Comparison of ENCODE assay signal across 21 cellular contexts in the genomic region with DNA sequence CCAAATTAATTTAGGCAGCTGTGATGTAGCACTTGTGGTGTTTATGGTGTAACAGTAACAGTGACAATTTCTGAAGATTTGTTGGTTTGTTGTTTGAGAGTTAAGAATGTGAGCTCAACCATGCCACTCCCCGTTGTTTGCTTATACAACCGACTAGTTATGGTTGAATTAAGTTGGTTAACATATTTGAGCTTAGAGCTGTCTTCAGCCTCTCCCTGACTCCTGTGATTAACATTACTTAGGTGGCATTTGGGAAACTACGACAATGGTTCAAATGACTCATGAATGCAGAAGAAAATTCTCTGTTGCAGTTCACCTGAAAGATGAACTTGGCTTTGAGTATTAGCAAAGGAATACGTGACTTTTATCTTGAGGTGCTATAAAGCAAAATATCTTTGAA. TPM values are rescaled to one million over a fixed set of nuclear protein-coding genes. Genes with fewer than 3 reads are reported as not detected.
DNase-seq lines count a peak whose midpoint lies in the region; ATAC-seq and TF ChIP-seq lines count a peak whose summit lies in the region.
"Had no signal": no experiment of that assay in that cellular context is flagged by ENCODE, and none has a peak within 500 bp of the region (broad histone marks: within the 10 kb centered on the region; RNA-seq: fewer than 3 reads in every experiment).

No MANE protein-coding gene starts in this region.

- H3K4me1 Mint-ChIP-seq in Caco-2 (ENCODE audit: low read depth, unreplicated experiment) = peaks cover 5% of the 10 kb centered on the region

- TF ChIP-seq CTCF in AG04449 (IDR thresholded peaks at IDR 0.05; ENCODE audit: insufficient read depth, low read length, missing control alignments) (no peak), Loucy (conservative IDR thresholded peaks at IDR 0.05; ENCODE audit: low read length) (no peak), Caco-2 (IDR thresholded peaks at IDR 0.05; ENCODE audit: insufficient read depth in 1 of 2, low read depth in 1 of 2, low read length in 1 of 2, severe bottlenecking in 1 of 2, unreplicated experiment in 1 of 2) (no peak)

- POLR2A ChIA-PET in AG04449 (lab: Yijun Ruan, JAX) (no interaction called here), Caco-2 (lab: Charles Lee) (no interaction called here)

- H3K9me3 Mint-ChIP-seq in Caco-2 (ENCODE audit: unreplicated experiment) = no peaks in the 10 kb centered on the region

- DNase-seq in AG04449 (ENCODE audit: low read depth, low spot score) (peak; percentile 23), amniotic stem cell (lab: John Stamatoyannopoulos, UW) (peak; percentile 5), fibroblast of peridontal ligament (ENCODE audit: extremely low read depth) (peak; percentile 42), Caco-2 (no peak), COR-L47 (lab: John Stamatoyannopoulos, UW) (no peak), RKO (ENCODE audit: low spot score) (no peak)
- DNase-seq: DMS153, MV-4-11, NCI-H1417 treated with DMSO at 0.1 percent for 48 hours, NCI-H2029, NCI-H2171 treated with DMSO at 0.1 percent for 48 hours, NCI-H446 treated with DMSO at 0.1 percent for 48 hours, NCI-H82, Right ventricle myocardium superior had no signal

- H3K36me3 ChIP-seq in Loucy (ENCODE audit: insufficient read depth, low read length) (no peaks in the 10 kb centered on the region), Caco-2 (ENCODE audit: control insufficient read depth, insufficient read depth, low read length) (no peaks in the 10 kb centered on the region)
- H3K36me3 ChIP-seq: BLaER1 treated with 17β-estradiol and CSF1 and Interleukin-3, amounts not matched to agents 10 nM and 100 nM had no signal

- no peaks in the 10 kb centered on the region for H4K20me1 ChIP-seq in Loucy (ENCODE audit: insufficient read depth, low read length, poor library complexity, severe bottlenecking)
- H4K20me1 ChIP-seq: BLaER1 treated with 17β-estradiol and CSF1 and Interleukin-3, amounts not matched to agents 10 nM and 100 nM had no signal

- ATAC-seq in HG03469 (IDR thresholded peaks at IDR 0.05; ENCODE audit: unreplicated experiment) = no peak
- ATAC-seq: HCT116, Panc1, SK-N-SH treated with all-trans-retinoic acid at 6 μM for 48 hours had no signal

- H3K4me1 ChIP-seq in Loucy (ENCODE audit: insufficient read depth, low read length, poor library complexity, severe bottlenecking) (peaks cover 12% of the 10 kb centered on the region), Caco-2 (peaks cover 3% of the 10 kb centered on the region; the same call in 1 of the 2 replicates)
- H3K4me1 ChIP-seq: BLaER1 treated with 17β-estradiol and CSF1 and Interleukin-3, amounts not matched to agents 10 nM and 100 nM had no signal

- no peaks in the 10 kb centered on the region for H3K36me3 Mint-ChIP-seq in Caco-2 (ENCODE audit: insufficient read depth, unreplicated experiment)

- no TSS peak for BruUV-seq in Caco-2 (replicated peaks; lab: Mats Ljungman, UMichigan)

- H2AFZ ChIP-seq in Loucy (ENCODE audit: low read length) = 0 out of 2 replicates have a peak overlapping the region, but pooled peaks have one; percentile 34

- no peaks in the 10 kb centered on the region for H3K9me2 ChIP-seq in Loucy (replicated peaks; ENCODE audit: low read depth, low read length)

- H3K4me2 ChIP-seq in Loucy (ENCODE audit: low read depth, low read length, poor library complexity, severe bottlenecking) = no peak overlapping the region
- H3K4me2 ChIP-seq: BLaER1 treated with 17β-estradiol and CSF1 and Interleukin-3, amounts not matched to agents 10 nM and 100 nM had no signal

- no peaks in the 10 kb centered on the region for H3K27me3 ChIP-seq in Loucy (ENCODE audit: insufficient read depth, low read length, poor library complexity, severe bottlenecking)
- no peaks in the 10 kb centered on the region for H3K27me3 ChIP-seq in Caco-2 (replicated peaks; ENCODE audit: control insufficient read depth, insufficient read depth, low read length)
- H3K27me3 ChIP-seq: BLaER1 treated with 17β-estradiol and CSF1 and Interleukin-3, amounts not matched to agents 10 nM and 100 nM had no signal

- no peaks in the 10 kb centered on the region for H3K27me3 Mint-ChIP-seq in Caco-2 (ENCODE audit: insufficient read depth, unreplicated experiment)

- CTCF ChIA-PET in AG04449 (lab: Yijun Ruan, JAX) = no interaction called here
- CTCF ChIA-PET in Caco-2 (lab: Charles Lee) = no interaction called here

- no peaks in the 10 kb centered on the region for H3F3A ChIP-seq in Loucy (ENCODE audit: low read depth)

- no peak overlapping the region for H3K4me3 ChIP-seq in AG04449 (ENCODE audit: low read depth, low read length)
- no peak overlapping the region for H3K4me3 ChIP-seq in Loucy (ENCODE audit: low read length, poor library complexity, severe bottlenecking)
- no peak overlapping the region for H3K4me3 ChIP-seq in Caco-2 (ENCODE audit: low read depth, low read length)
- H3K4me3 ChIP-seq: BLaER1 treated with 17β-estradiol and CSF1 and Interleukin-3, amounts not matched to agents 10 nM and 100 nM had no signal

- H3K27ac Mint-ChIP-seq in Caco-2 (ENCODE audit: unreplicated experiment) = no peak overlapping the region

- H3K9ac ChIP-seq in Loucy (ENCODE audit: low read depth, low read length, poor library complexity, severe bottlenecking) = no peak overlapping the region
- H3K9ac ChIP-seq: BLaER1 treated with 17β-estradiol and CSF1 and Interleukin-3, amounts not matched to agents 10 nM and 100 nM had no signal

- no peaks in the 10 kb centered on the region for H3K79me2 ChIP-seq in Loucy (ENCODE audit: insufficient read depth, low read length)

- intact Hi-C loops in Caco-2 (cut with micrococcal nuclease; ENCODE audit: unreplicated experiment) = no loop called here

- no peaks in the 10 kb centered on the region for H3K9me3 ChIP-seq in Loucy (ENCODE audit: insufficient read depth, low read depth, low read length)
- H3K9me3 ChIP-seq in Caco-2 = no peaks in the 10 kb centered on the region

- H3K4me3 Mint-ChIP-seq in Caco-2 (ENCODE audit: unreplicated experiment) = no peak overlapping the region

RNA-seq across cellular contexts. Expression of gene PRL, which starts 35.9 kb away (rescaled TPM):
- total RNA-seq in Caco-2 (2022) = not detected in 2 replicates
- total RNA-seq: A172, Right ventricle myocardium superior had no signal

Comparison
In these comparisons a context has a peak if more than half of its experiments do, and no peak if none do; other contexts are left out.
1. DNase-seq: peak in AG04449 (single experiment), amniotic stem cell (single experiment) and fibroblast of peridontal ligament (single experiment); none in Caco-2 (0 of 2), COR-L47 (single experiment) and RKO (single experiment).